Comparison of ENCODE assay signal across 12 cellular contexts in the genomic region with DNA sequence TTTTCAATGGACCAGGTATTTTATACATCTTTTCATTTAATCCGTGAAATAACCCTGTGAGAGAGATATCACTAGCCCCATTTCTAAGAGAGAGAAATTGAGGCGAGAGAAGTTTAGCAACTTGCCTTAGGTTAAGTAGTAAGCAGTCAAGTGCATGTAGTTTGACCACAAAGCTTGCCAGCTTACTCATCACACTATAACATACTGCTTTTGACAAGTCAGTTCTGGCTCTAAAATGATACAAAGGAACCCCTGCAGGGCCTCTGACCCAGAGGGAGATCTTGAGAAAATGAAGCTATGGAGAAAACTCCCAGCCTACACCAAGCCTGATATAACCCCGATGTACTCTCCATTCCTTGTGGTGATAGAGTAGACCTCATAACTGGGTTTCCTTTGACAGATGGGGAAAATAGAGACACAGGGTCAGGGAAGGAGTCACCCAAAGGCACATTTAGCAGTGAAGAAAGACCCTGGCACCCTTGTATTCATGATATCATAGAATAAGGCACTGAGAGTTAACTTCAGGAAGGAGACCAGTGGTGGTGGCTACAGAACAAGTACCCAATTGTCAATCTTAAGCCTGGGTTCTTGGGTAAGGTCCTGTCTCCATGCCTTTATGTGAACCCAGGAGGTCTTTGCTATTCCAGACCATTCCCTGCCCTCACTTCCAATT.
DNase-seq lines count a peak whose midpoint lies in the region; ATAC-seq and TF ChIP-seq lines count a peak whose summit lies in the region.
"Had no signal": no experiment of that assay in that cellular context is flagged by ENCODE, and none has a peak within 500 bp of the region (broad histone marks: within the 10 kb centered on the region; RNA-seq: fewer than 3 reads in every experiment).

No MANE protein-coding gene starts in this region.

- H3K9me3 ChIP-seq in right atrium auricular region: no peaks in the 10 kb centered on the region
- H3K9me3 ChIP-seq: A549 had no signal

- no peak for TF ChIP-seq CTCF in right atrium auricular region (IDR thresholded peaks at IDR 0.05)

- no peaks in the 10 kb centered on the region for H3K36me3 ChIP-seq in right atrium auricular region

- no peak overlapping the region for H3K4me3 ChIP-seq in right atrium auricular region
- H3K4me3 ChIP-seq: A549 had no signal

- H3K27me3 ChIP-seq in right atrium auricular region: no peaks in the 10 kb centered on the region

- H3K9me3 Mint-ChIP-seq in T-cell: peaks cover 0 to 4% (median 0%) of the 10 kb centered on the region in 3 donors

- peak; percentile 68 to 94 for ATAC-seq in activated CD4-positive, CD25-positive, alpha-beta regulatory T cell treated with anti-CD3 and anti-CD28 coated beads, Interleukin-2, amount 50 U/mL, for 24 hours
- ATAC-seq in HG02588 (IDR thresholded peaks at IDR 0.05; ENCODE audit: unreplicated experiment): peak; percentile 63
- ATAC-seq in T-cell (replicated peaks in 1 of 4): peak in 2 of 4 experiments; percentile 53 to 76
- ATAC-seq: A549 had no signal

- no peak overlapping the region for H3K27ac ChIP-seq in right atrium auricular region
- H3K27ac ChIP-seq: A549 had no signal

- peaks cover 0 to 22% of the 10 kb centered on the region in 2 donors for H3K4me1 ChIP-seq in right atrium auricular region

- H3K27ac Mint-ChIP-seq in T-cell: peak overlapping the region; percentile 43 to 50

- CTCF ChIA-PET in T-cell (lab: Charles Lee): no interaction called here

- no peak overlapping the region for H3K4me3 Mint-ChIP-seq in T-cell
- H3K4me3 Mint-ChIP-seq: neural crest cell had no signal

- peaks cover 54 to 71% (median 61%) of the 10 kb centered on the region in 3 donors for H3K4me1 Mint-ChIP-seq in T-cell
- H3K4me1 Mint-ChIP-seq: neural crest cell had no signal

- DNase-seq in activated CD4-positive, CD25-positive, alpha-beta regulatory T cell treated with anti-CD3 and anti-CD28 coated beads, Interleukin-2, amount 50 U/mL, for 72 hours: no peak
- no peak for DNase-seq in T-cell
- peak; percentile 74 for DNase-seq in iris pigment epithelial cell (ENCODE audit: low read depth)
- no peak for DNase-seq in foreskin melanocyte
- no peak for DNase-seq in right atrium auricular region (ENCODE audit: low spot score)
- DNase-seq in midbrain (lab: John Stamatoyannopoulos, UW): no peak
- DNase-seq: caudate nucleus, NCI-H345 had no signal

- peaks cover 0 to 6% of the 10 kb centered on the region in 2 donors for H3K27me3 Mint-ChIP-seq in T-cell

- POLR2A ChIA-PET in T-cell (lab: Charles Lee): no interaction called here

- peaks cover 7% of the 10 kb centered on the region for H3K36me3 Mint-ChIP-seq in T-cell
